In the genomic region with DNA sequence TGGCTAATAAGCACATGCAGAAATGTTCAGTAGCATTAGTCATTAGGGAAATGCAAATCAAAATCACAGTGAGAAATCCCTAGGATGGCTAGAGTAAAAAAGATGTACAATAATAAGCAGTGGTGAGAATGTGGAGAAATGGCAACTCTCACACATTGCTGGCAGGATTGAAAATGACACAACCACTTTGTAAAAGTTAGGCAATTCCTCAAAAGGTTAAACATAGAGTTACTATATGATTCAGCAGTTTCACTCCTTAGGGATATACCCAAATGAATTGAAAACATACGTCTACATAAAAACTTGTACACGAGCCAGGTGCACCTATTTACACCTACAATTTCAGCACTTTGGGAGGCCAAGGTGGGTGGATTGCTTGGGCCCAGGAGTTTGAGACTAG, we compare ENCODE assay signal across 1 cellular context.
TF ChIP-seq lines count a peak whose summit lies in the region.

No MANE protein-coding gene starts in this region.

TF ChIP-seq in K562, 482 proteins besides CTCF, POLR2A, EP300 and RAD21 (continued from another document and continues in another):
- TF ChIP-seq, protein P1, sequence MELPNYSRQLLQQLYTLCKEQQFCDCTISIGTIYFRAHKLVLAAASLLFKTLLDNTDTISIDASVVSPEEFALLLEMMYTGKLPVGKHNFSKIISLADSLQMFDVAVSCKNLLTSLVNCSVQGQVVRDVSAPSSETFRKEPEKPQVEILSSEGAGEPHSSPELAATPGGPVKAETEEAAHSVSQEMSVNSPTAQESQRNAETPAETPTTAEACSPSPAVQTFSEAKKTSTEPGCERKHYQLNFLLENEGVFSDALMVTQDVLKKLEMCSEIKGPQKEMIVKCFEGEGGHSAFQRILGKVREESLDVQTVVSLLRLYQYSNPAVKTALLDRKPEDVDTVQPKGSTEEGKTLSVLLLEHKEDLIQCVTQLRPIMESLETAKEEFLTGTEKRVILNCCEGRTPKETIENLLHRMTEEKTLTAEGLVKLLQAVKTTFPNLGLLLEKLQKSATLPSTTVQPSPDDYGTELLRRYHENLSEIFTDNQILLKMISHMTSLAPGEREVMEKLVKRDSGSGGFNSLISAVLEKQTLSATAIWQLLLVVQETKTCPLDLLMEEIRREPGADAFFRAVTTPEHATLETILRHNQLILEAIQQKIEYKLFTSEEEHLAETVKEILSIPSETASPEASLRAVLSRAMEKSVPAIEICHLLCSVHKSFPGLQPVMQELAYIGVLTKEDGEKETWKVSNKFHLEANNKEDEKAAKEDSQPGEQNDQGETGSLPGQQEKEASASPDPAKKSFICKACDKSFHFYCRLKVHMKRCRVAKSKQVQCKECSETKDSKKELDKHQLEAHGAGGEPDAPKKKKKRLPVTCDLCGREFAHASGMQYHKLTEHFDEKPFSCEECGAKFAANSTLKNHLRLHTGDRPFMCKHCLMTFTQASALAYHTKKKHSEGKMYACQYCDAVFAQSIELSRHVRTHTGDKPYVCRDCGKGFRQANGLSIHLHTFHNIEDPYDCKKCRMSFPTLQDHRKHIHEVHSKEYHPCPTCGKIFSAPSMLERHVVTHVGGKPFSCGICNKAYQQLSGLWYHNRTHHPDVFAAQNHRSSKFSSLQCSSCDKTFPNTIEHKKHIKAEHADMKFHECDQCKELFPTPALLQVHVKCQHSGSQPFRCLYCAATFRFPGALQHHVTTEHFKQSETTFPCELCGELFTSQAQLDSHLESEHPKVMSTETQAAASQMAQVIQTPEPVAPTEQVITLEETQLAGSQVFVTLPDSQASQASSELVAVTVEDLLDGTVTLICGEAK (IDR thresholded peaks at IDR 0.05): no peak
- TF ChIP-seq, protein P1 (CRISPR knock-in tag; IDR thresholded peaks at IDR 0.05): no peak
- TF ChIP-seq SIN3A (IDR thresholded peaks at IDR 0.05; ENCODE audit: borderline replicate concordance in 2 of 2, control insufficient read depth in 1 of 2, low read depth in 2 of 2, low read length in 2 of 2) (no peak), ZNF311 (CRISPR knock-in tag; IDR thresholded peaks at IDR 0.05) (no peak), MAZ (CRISPR knock-in tag; conservative IDR thresholded peaks at IDR 0.05 in 1 of 2, IDR thresholded peaks at IDR 0.05 in 1 of 2) (no peak), SNIP1 (IDR thresholded peaks at IDR 0.05; ENCODE audit: low read depth) (no peak), ZNF134 (CRISPR knock-in tag; conservative IDR thresholded peaks at IDR 0.05) (no peak), MAFF (IDR thresholded peaks at IDR 0.05; ENCODE audit: low read length) (peak; percentile 9; the same call in 1 of the 2 replicates), BCL6 (CRISPR knock-in tag; IDR thresholded peaks at IDR 0.05) (no peak), U2AF2 (optimal IDR thresholded peaks at IDR 0.05; ENCODE audit: low read depth, low read length) (no peak), BHLHE40 (IDR thresholded peaks at IDR 0.05; ENCODE audit: low read length) (no peak), HEY1 (CRISPR knock-in tag; IDR thresholded peaks at IDR 0.05; ENCODE audit: borderline replicate concordance) (no peak), NCOR1 (IDR thresholded peaks at IDR 0.05) (no peak), MAFG (tag; conservative IDR thresholded peaks at IDR 0.05) (peak; percentile 68), NFIX (CRISPR knock-in tag; IDR thresholded peaks at IDR 0.05; ENCODE audit: low read depth) (no peak), TEAD1 (CRISPR knock-in tag; IDR thresholded peaks at IDR 0.05) (no peak), NFATC3 (IDR thresholded peaks at IDR 0.05) (no peak), POLR2AphosphoS2 (IDR thresholded peaks at IDR 0.05; ENCODE audit: low read length) (no peak), CEBPG (CRISPR knock-in tag; IDR thresholded peaks at IDR 0.05) (no peak), CEBPG (tag; conservative IDR thresholded peaks at IDR 0.05 in 1 of 2, IDR thresholded peaks at IDR 0.05 in 1 of 2) (peak in 1 of 2 experiments; percentile 56; a peak in 2 of 4 replicates), ELF2 (CRISPR knock-in tag; IDR thresholded peaks at IDR 0.05) (no peak), RUNX1 (IDR thresholded peaks at IDR 0.05; ENCODE audit: low read depth) (no peak), JUNB (CRISPR knock-in tag; conservative IDR thresholded peaks at IDR 0.05) (no peak), ZNF274 (IDR thresholded peaks at IDR 0.05; ENCODE audit: borderline replicate concordance, low read depth, low read length) (no peak), ZNF431 (CRISPR knock-in tag; IDR thresholded peaks at IDR 0.05) (no peak)
- TF ChIP-seq, protein P2, sequence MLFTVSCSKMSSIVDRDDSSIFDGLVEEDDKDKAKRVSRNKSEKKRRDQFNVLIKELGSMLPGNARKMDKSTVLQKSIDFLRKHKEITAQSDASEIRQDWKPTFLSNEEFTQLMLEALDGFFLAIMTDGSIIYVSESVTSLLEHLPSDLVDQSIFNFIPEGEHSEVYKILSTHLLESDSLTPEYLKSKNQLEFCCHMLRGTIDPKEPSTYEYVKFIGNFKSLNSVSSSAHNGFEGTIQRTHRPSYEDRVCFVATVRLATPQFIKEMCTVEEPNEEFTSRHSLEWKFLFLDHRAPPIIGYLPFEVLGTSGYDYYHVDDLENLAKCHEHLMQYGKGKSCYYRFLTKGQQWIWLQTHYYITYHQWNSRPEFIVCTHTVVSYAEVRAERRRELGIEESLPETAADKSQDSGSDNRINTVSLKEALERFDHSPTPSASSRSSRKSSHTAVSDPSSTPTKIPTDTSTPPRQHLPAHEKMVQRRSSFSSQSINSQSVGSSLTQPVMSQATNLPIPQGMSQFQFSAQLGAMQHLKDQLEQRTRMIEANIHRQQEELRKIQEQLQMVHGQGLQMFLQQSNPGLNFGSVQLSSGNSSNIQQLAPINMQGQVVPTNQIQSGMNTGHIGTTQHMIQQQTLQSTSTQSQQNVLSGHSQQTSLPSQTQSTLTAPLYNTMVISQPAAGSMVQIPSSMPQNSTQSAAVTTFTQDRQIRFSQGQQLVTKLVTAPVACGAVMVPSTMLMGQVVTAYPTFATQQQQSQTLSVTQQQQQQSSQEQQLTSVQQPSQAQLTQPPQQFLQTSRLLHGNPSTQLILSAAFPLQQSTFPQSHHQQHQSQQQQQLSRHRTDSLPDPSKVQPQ (CRISPR knock-in tag; IDR thresholded peaks at IDR 0.05; ENCODE audit: borderline replicate concordance): no peak
- TF ChIP-seq, protein P3, sequence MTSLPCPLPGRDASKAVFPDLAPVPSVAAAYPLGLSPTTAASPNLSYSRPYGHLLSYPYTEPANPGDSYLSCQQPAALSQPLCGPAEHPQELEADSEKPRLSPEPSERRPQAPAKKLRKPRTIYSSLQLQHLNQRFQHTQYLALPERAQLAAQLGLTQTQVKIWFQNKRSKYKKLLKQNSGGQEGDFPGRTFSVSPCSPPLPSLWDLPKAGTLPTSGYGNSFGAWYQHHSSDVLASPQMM (CRISPR knock-in tag; IDR thresholded peaks at IDR 0.05): no peak
- TF ChIP-seq, protein P4, sequence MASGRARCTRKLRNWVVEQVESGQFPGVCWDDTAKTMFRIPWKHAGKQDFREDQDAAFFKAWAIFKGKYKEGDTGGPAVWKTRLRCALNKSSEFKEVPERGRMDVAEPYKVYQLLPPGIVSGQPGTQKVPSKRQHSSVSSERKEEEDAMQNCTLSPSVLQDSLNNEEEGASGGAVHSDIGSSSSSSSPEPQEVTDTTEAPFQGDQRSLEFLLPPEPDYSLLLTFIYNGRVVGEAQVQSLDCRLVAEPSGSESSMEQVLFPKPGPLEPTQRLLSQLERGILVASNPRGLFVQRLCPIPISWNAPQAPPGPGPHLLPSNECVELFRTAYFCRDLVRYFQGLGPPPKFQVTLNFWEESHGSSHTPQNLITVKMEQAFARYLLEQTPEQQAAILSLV (tag; IDR thresholded peaks at IDR 0.05): no peak
- TF ChIP-seq, protein P5, sequence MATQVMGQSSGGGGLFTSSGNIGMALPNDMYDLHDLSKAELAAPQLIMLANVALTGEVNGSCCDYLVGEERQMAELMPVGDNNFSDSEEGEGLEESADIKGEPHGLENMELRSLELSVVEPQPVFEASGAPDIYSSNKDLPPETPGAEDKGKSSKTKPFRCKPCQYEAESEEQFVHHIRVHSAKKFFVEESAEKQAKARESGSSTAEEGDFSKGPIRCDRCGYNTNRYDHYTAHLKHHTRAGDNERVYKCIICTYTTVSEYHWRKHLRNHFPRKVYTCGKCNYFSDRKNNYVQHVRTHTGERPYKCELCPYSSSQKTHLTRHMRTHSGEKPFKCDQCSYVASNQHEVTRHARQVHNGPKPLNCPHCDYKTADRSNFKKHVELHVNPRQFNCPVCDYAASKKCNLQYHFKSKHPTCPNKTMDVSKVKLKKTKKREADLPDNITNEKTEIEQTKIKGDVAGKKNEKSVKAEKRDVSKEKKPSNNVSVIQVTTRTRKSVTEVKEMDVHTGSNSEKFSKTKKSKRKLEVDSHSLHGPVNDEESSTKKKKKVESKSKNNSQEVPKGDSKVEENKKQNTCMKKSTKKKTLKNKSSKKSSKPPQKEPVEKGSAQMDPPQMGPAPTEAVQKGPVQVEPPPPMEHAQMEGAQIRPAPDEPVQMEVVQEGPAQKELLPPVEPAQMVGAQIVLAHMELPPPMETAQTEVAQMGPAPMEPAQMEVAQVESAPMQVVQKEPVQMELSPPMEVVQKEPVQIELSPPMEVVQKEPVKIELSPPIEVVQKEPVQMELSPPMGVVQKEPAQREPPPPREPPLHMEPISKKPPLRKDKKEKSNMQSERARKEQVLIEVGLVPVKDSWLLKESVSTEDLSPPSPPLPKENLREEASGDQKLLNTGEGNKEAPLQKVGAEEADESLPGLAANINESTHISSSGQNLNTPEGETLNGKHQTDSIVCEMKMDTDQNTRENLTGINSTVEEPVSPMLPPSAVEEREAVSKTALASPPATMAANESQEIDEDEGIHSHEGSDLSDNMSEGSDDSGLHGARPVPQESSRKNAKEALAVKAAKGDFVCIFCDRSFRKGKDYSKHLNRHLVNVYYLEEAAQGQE (CRISPR knock-in tag; IDR thresholded peaks at IDR 0.05; ENCODE audit: low read depth): no peak
- TF ChIP-seq, protein P6, sequence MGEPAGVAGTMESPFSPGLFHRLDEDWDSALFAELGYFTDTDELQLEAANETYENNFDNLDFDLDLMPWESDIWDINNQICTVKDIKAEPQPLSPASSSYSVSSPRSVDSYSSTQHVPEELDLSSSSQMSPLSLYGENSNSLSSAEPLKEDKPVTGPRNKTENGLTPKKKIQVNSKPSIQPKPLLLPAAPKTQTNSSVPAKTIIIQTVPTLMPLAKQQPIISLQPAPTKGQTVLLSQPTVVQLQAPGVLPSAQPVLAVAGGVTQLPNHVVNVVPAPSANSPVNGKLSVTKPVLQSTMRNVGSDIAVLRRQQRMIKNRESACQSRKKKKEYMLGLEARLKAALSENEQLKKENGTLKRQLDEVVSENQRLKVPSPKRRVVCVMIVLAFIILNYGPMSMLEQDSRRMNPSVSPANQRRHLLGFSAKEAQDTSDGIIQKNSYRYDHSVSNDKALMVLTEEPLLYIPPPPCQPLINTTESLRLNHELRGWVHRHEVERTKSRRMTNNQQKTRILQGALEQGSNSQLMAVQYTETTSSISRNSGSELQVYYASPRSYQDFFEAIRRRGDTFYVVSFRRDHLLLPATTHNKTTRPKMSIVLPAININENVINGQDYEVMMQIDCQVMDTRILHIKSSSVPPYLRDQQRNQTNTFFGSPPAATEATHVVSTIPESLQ (CRISPR knock-in tag; IDR thresholded peaks at IDR 0.05): no peak
- TF ChIP-seq, protein P7, sequence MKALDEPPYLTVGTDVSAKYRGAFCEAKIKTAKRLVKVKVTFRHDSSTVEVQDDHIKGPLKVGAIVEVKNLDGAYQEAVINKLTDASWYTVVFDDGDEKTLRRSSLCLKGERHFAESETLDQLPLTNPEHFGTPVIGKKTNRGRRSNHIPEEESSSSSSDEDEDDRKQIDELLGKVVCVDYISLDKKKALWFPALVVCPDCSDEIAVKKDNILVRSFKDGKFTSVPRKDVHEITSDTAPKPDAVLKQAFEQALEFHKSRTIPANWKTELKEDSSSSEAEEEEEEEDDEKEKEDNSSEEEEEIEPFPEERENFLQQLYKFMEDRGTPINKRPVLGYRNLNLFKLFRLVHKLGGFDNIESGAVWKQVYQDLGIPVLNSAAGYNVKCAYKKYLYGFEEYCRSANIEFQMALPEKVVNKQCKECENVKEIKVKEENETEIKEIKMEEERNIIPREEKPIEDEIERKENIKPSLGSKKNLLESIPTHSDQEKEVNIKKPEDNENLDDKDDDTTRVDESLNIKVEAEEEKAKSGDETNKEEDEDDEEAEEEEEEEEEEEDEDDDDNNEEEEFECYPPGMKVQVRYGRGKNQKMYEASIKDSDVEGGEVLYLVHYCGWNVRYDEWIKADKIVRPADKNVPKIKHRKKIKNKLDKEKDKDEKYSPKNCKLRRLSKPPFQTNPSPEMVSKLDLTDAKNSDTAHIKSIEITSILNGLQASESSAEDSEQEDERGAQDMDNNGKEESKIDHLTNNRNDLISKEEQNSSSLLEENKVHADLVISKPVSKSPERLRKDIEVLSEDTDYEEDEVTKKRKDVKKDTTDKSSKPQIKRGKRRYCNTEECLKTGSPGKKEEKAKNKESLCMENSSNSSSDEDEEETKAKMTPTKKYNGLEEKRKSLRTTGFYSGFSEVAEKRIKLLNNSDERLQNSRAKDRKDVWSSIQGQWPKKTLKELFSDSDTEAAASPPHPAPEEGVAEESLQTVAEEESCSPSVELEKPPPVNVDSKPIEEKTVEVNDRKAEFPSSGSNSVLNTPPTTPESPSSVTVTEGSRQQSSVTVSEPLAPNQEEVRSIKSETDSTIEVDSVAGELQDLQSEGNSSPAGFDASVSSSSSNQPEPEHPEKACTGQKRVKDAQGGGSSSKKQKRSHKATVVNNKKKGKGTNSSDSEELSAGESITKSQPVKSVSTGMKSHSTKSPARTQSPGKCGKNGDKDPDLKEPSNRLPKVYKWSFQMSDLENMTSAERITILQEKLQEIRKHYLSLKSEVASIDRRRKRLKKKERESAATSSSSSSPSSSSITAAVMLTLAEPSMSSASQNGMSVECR (CRISPR knock-in tag; IDR thresholded peaks at IDR 0.05): no peak
- TF ChIP-seq, protein P8, sequence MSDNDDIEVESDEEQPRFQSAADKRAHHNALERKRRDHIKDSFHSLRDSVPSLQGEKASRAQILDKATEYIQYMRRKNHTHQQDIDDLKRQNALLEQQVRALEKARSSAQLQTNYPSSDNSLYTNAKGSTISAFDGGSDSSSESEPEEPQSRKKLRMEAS (CRISPR knock-in tag; IDR thresholded peaks at IDR 0.05): no peak
